ENCODE assay signal across 1 cellular context in the genomic region with DNA sequence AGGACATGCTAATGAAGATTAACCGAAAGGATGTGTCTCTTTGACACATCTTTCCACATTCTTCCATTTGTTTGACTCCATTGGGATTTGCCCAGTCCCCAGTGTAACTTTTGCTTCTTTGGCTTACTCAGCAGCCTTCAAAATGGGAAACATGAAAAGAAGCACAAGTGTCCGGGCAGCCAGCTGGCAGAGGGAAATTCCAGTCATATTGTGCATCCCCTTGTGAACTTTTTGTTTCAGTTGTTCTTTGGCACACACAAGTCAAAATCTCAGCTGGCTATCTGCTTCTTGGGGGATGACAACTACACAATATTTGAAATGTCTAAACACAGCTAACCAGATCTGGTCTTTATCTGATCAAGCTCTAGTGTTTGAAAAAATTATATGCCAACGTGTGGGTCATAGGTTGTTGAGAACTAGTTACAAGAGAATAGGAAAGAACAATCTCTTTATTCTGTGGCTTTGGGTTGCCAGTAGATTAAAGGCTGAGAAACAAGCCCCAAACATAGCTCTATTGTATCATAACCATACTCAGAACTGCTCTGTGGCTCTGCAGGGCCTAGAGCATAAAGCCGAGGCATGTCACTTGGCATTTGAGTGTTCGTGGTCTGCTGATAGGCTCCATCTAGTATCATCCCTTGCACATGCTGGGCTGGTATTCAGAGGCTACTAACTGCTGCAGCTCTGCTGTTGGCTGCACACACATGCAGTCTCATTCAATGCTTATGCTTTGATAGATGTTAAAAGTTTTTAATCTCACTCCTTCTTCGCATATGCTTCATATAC.
TF ChIP-seq lines count a peak whose summit lies in the region.

No MANE protein-coding gene starts in this region.

TF ChIP-seq in H1, 55 proteins besides CTCF, POLR2A, EP300 and RAD21 (continued from another document):
- TF ChIP-seq CHD7 (IDR thresholded peaks at IDR 0.05; ENCODE audit: insufficient replicate concordance, low read length) (no peak), EZH2 (IDR thresholded peaks at IDR 0.05; ENCODE audit: low read depth, low read length, severe bottlenecking) (no peak), BCL11A (IDR thresholded peaks at IDR 0.05; ENCODE audit: low read depth in 2 of 2, low read length in 2 of 2) (no peak), JUND (IDR thresholded peaks at IDR 0.05; ENCODE audit: low read length) (no peak), JUN (IDR thresholded peaks at IDR 0.05; ENCODE audit: low read depth, low read length) (no peak)
- TF ChIP-seq, protein P1, sequence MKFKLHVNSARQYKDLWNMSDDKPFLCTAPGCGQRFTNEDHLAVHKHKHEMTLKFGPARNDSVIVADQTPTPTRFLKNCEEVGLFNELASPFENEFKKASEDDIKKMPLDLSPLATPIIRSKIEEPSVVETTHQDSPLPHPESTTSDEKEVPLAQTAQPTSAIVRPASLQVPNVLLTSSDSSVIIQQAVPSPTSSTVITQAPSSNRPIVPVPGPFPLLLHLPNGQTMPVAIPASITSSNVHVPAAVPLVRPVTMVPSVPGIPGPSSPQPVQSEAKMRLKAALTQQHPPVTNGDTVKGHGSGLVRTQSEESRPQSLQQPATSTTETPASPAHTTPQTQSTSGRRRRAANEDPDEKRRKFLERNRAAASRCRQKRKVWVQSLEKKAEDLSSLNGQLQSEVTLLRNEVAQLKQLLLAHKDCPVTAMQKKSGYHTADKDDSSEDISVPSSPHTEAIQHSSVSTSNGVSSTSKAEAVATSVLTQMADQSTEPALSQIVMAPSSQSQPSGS (IDR thresholded peaks at IDR 0.05; ENCODE audit: low read length) = no peak
TF ChIP-seq in H1: peak in this region for 0.
